Comparison of ENCODE assay signal across 6 cellular contexts in genomic region chr3:40477671-40478070, GRCh38. TPM values are rescaled to one million over a fixed set of nuclear protein-coding genes. Genes with fewer than 3 reads are reported as not detected.
A peak's percentile ranks its signal among the peaks of the same experiment; 100 is the strongest.
DNase-seq lines count a peak whose midpoint lies in the region; ATAC-seq and TF ChIP-seq lines count a peak whose summit lies in the region.

No MANE protein-coding gene starts in this region.

- ATAC-seq in effector memory CD8-positive, alpha-beta T cell (replicated peaks) = no peak
- ATAC-seq in GM19467 (IDR thresholded peaks at IDR 0.05; ENCODE audit: unreplicated experiment) (no peak), HG03342 (IDR thresholded peaks at IDR 0.05; ENCODE audit: unreplicated experiment) (no peak)

- H3K36me3 Mint-ChIP-seq in effector memory CD8-positive, alpha-beta T cell (ENCODE audit: insufficient read depth) = peaks cover 8% of the 10 kb centered on the region

- H3K9me3 ChIP-seq in sigmoid colon = no peaks in the 10 kb centered on the region

- no peak for TF ChIP-seq POLR2A in sigmoid colon (IDR thresholded peaks at IDR 0.05)

- peak overlapping the region; percentile 62 to 83 (median 72) for H3K4me3 ChIP-seq in sigmoid colon

- no peak for TF ChIP-seq EP300 in sigmoid colon (IDR thresholded peaks at IDR 0.05)

- H3K27me3 ChIP-seq in sigmoid colon = no peaks in the 10 kb centered on the region

- H3K36me3 ChIP-seq in sigmoid colon = peaks cover 0 to 30% (median 3%) of the 10 kb centered on the region in 4 donors

- H3K4me1 ChIP-seq in sigmoid colon = peaks cover 0 to 11% (median 6%) of the 10 kb centered on the region in 4 donors

- intact Hi-C loops in sigmoid colon (cut with DNase I) = loop anchor here (1.0 kb wide), 1 partner anchor 48 kb away; no protein-coding TSS in a partner anchor

- no peaks in the 10 kb centered on the region for H3K27me3 Mint-ChIP-seq in effector memory CD8-positive, alpha-beta T cell

- peaks cover 25 to 35% of the 10 kb centered on the region in 2 donors for H3K4me1 Mint-ChIP-seq in effector memory CD8-positive, alpha-beta T cell (ENCODE audit: low read depth in 2 of 2)

- DNase-seq in MV-4-11 (lab: John Stamatoyannopoulos, UW) (peak; percentile 45), sigmoid colon (no peak), NCI-H2107 treated with DMSO at 0.1 percent for 48 hours (lab: John Stamatoyannopoulos, UW; ENCODE audit: unreplicated experiment) (no peak)
- no peak for DNase-seq in effector memory CD8-positive, alpha-beta T cell

- TF ChIP-seq CTCF in sigmoid colon (IDR thresholded peaks at IDR 0.05) = no peak

- peak overlapping the region; percentile 93 to 96 for H3K4me3 Mint-ChIP-seq in effector memory CD8-positive, alpha-beta T cell

- H3K27ac Mint-ChIP-seq in effector memory CD8-positive, alpha-beta T cell = peak overlapping the region; percentile 98 to 99

- WGBS in sigmoid colon, 2 donors = 42 to 62% methylated on average over 4 of the region's 4 CpGs

- no peaks in the 10 kb centered on the region for H3K9me3 Mint-ChIP-seq in effector memory CD8-positive, alpha-beta T cell

- peak overlapping the region in 1 of 4 donors; percentile 74 for H3K27ac ChIP-seq in sigmoid colon

RNA-seq across cellular contexts. Expression of gene ZNF619, which starts 0.7 kb away (rescaled TPM):
- 1 to 10 TPM; 3.4 to 5.1 (median 4.5) TPM for total RNA-seq in sigmoid colon
- polyA plus RNA-seq in sigmoid colon = 1 to 10 TPM; 1.2 to 2.6 (median 1.6) TPM

RNA-seq across cellular contexts. Expression of gene RPL14, which starts 20.5 kb away (rescaled TPM):
- total RNA-seq in sigmoid colon = 100 to 1,000 TPM; 447 to 619 (median 549) TPM
- 1,000 to 10,000 TPM; 1,034 to 1,712 (median 1,302) TPM for polyA plus RNA-seq in sigmoid colon

RNA-seq across cellular contexts. Expression of gene ZNF620, which starts 28.2 kb away (rescaled TPM):
- 1 to 10 TPM; 1.4 to 7.3 (median 4.1) TPM for total RNA-seq in sigmoid colon
- polyA plus RNA-seq in sigmoid colon = 1 to 10 TPM; 1.8 to 2.1 (median 2.0) TPM

RNA-seq across cellular contexts. Expression of gene ZNF621, which starts 47.1 kb away (rescaled TPM):
- 10 to 100 TPM; 13.2 to 19.9 (median 17.2) TPM for total RNA-seq in sigmoid colon
- polyA plus RNA-seq in sigmoid colon = 10 to 100 TPM in 1 of 3 donors, 1 to 10 TPM in 2; 4.6 to 10.9 (median 4.8) TPM
